ENCODE assay signal across 1 cellular context in the genomic region with DNA sequence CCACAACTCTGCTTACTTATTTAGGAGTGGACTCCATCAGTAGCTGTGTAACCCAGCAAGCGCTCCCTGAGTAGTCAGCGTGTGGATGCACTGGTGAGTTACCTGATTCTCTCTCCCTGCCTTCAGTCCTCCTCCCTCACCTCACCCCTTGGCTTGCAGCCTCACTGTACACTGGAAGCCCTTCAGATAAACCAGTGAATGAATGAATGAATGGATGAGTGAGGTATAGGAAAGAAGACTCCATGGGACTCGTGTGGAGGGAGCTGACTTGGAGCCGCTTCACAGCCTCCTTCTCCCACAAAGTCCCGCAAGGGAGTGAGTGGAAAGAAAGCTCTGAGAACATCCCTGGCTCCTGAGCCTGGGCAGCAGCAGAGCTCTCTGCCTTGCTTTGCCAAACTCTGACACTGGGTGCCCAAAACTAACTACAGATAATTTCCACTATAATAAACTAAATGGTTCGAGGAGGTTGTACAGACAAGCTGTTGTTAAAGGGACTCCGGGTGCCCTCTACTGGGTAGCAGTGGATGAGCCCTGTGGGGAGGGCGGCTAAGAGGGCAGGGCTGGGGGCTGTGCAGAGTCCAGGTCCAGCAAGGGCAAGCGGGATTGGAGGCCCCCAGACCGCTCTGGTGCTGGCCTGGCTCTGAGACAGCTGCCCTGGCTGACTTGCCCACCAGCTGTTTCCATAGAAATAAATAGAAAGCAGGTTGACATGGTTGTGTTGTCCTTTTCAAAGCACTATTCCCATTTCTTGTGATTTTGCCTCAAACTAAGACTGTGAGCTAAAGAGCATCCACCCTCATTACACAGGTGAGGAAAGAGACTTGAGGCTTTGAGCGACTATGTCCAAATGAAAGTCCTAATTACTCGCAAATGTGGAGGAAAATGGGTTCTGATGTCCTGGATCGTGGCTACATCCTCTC.
TF ChIP-seq lines count a peak whose summit lies in the region.

No MANE protein-coding gene starts in this region.

TF ChIP-seq in GM23338, 12 proteins besides CTCF, POLR2A, EP300 and RAD21:
- TF ChIP-seq ZNF462 (CRISPR knock-in tag; IDR thresholded peaks at IDR 0.05) (no peak), JUNB (IDR thresholded peaks at IDR 0.05; ENCODE audit: unreplicated experiment) (no peak), ETS1 (IDR thresholded peaks at IDR 0.05) (no peak), EZH2phosphoT487 (IDR thresholded peaks at IDR 0.05; ENCODE audit: unreplicated experiment) (no peak), ZNF331 (CRISPR knock-in tag; IDR thresholded peaks at IDR 0.05; ENCODE audit: low read depth) (no peak), STAT1 (IDR thresholded peaks at IDR 0.05; ENCODE audit: unreplicated experiment) (no peak), POLR2AphosphoS5 (IDR thresholded peaks at IDR 0.05; ENCODE audit: low read depth) (no peak), NANOG (IDR thresholded peaks at IDR 0.05; ENCODE audit: borderline replicate concordance) (no peak), ZNF114 (CRISPR knock-in tag; IDR thresholded peaks at IDR 0.05) (no peak), EZH2 (IDR thresholded peaks at IDR 0.05; ENCODE audit: low read depth, unreplicated experiment) (no peak), CREB1 (CRISPR knock-in tag; IDR thresholded peaks at IDR 0.05; ENCODE audit: low read depth) (no peak)
- TF ChIP-seq, protein P1, sequence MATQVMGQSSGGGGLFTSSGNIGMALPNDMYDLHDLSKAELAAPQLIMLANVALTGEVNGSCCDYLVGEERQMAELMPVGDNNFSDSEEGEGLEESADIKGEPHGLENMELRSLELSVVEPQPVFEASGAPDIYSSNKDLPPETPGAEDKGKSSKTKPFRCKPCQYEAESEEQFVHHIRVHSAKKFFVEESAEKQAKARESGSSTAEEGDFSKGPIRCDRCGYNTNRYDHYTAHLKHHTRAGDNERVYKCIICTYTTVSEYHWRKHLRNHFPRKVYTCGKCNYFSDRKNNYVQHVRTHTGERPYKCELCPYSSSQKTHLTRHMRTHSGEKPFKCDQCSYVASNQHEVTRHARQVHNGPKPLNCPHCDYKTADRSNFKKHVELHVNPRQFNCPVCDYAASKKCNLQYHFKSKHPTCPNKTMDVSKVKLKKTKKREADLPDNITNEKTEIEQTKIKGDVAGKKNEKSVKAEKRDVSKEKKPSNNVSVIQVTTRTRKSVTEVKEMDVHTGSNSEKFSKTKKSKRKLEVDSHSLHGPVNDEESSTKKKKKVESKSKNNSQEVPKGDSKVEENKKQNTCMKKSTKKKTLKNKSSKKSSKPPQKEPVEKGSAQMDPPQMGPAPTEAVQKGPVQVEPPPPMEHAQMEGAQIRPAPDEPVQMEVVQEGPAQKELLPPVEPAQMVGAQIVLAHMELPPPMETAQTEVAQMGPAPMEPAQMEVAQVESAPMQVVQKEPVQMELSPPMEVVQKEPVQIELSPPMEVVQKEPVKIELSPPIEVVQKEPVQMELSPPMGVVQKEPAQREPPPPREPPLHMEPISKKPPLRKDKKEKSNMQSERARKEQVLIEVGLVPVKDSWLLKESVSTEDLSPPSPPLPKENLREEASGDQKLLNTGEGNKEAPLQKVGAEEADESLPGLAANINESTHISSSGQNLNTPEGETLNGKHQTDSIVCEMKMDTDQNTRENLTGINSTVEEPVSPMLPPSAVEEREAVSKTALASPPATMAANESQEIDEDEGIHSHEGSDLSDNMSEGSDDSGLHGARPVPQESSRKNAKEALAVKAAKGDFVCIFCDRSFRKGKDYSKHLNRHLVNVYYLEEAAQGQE (IDR thresholded peaks at IDR 0.05; ENCODE audit: unreplicated experiment) = no peak
